In the genomic region with DNA sequence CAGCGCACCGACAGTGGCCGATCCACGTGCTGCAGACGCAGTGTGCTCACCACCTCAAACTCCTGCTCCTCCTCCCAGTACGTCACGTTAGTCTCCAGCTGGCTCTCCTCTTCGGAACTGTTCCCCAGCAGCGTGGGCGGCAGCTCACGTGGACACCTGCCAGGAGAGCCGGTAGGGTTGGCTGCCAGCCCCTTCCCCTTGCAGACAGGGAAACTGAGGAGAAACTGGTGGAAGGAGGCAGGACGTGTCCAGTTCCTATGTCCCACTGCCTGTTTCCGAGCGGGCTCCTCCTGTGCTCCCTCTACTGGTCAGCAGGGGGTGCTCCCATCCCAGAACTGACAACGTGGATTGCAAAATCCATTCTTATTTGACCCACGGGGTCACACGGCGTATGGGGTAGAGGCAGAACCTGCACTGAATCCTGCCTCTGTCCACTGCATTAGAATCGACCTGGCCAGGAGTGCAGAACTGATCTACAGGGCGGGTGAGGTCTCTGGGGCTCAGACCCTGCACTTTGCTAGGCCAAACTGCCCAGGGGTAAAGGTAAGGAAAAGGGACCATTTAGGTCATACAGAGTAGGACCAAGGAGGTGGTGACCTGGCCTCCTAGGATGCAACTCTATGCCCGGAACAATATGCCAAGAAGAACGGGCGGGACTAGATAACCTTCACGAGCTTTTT, we compare ENCODE assay signal across 1 cellular context.
TF ChIP-seq lines count a peak whose summit lies in the region.

No MANE protein-coding gene starts in this region.

TF ChIP-seq in HepG2, 621 proteins besides CTCF, POLR2A, EP300 and RAD21 (continued from another document and continues in another):
- TF ChIP-seq, protein P1, sequence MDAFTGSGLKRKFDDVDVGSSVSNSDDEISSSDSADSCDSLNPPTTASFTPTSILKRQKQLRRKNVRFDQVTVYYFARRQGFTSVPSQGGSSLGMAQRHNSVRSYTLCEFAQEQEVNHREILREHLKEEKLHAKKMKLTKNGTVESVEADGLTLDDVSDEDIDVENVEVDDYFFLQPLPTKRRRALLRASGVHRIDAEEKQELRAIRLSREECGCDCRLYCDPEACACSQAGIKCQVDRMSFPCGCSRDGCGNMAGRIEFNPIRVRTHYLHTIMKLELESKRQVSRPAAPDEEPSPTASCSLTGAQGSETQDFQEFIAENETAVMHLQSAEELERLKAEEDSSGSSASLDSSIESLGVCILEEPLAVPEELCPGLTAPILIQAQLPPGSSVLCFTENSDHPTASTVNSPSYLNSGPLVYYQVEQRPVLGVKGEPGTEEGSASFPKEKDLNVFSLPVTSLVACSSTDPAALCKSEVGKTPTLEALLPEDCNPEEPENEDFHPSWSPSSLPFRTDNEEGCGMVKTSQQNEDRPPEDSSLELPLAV (CRISPR knock-in tag; conservative IDR thresholded peaks at IDR 0.05; ENCODE audit: low read depth), result no peak
- TF ChIP-seq, protein P2, sequence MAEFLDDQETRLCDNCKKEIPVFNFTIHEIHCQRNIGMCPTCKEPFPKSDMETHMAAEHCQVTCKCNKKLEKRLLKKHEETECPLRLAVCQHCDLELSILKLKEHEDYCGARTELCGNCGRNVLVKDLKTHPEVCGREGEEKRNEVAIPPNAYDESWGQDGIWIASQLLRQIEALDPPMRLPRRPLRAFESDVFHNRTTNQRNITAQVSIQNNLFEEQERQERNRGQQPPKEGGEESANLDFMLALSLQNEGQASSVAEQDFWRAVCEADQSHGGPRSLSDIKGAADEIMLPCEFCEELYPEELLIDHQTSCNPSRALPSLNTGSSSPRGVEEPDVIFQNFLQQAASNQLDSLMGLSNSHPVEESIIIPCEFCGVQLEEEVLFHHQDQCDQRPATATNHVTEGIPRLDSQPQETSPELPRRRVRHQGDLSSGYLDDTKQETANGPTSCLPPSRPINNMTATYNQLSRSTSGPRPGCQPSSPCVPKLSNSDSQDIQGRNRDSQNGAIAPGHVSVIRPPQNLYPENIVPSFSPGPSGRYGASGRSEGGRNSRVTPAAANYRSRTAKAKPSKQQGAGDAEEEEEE (CRISPR knock-in tag; IDR thresholded peaks at IDR 0.05; ENCODE audit: borderline replicate concordance), result no peak
- TF ChIP-seq SMAD9 (CRISPR knock-in tag; IDR thresholded peaks at IDR 0.05) (no peak), ZNF335 (CRISPR knock-in tag; IDR thresholded peaks at IDR 0.05) (no peak), CBX5 (CRISPR knock-in tag; IDR thresholded peaks at IDR 0.05; ENCODE audit: borderline replicate concordance) (peak; percentile 82; the same call in 1 of the 2 replicates), PHF20 (CRISPR knock-in tag; IDR thresholded peaks at IDR 0.05) (no peak), NKX3-1 (CRISPR knock-in tag; IDR thresholded peaks at IDR 0.05) (no peak), ZNF264 (CRISPR knock-in tag; IDR thresholded peaks at IDR 0.05) (no peak), ZSCAN29 (CRISPR knock-in tag; conservative IDR thresholded peaks at IDR 0.05) (no peak; the same call in 1 of the 2 replicates), MBNL3 (CRISPR knock-in tag; conservative IDR thresholded peaks at IDR 0.05) (no peak), HOXA3 (CRISPR knock-in tag; IDR thresholded peaks at IDR 0.05) (peak; percentile 57; the same call in 1 of the 2 replicates), ZFP36 (IDR thresholded peaks at IDR 0.05; ENCODE audit: borderline replicate concordance, low read depth, low read length, partially characterized antibody) (no peak), ZNF207 (IDR thresholded peaks at IDR 0.05; ENCODE audit: borderline replicate concordance) (no peak)
- TF ChIP-seq, protein P3, sequence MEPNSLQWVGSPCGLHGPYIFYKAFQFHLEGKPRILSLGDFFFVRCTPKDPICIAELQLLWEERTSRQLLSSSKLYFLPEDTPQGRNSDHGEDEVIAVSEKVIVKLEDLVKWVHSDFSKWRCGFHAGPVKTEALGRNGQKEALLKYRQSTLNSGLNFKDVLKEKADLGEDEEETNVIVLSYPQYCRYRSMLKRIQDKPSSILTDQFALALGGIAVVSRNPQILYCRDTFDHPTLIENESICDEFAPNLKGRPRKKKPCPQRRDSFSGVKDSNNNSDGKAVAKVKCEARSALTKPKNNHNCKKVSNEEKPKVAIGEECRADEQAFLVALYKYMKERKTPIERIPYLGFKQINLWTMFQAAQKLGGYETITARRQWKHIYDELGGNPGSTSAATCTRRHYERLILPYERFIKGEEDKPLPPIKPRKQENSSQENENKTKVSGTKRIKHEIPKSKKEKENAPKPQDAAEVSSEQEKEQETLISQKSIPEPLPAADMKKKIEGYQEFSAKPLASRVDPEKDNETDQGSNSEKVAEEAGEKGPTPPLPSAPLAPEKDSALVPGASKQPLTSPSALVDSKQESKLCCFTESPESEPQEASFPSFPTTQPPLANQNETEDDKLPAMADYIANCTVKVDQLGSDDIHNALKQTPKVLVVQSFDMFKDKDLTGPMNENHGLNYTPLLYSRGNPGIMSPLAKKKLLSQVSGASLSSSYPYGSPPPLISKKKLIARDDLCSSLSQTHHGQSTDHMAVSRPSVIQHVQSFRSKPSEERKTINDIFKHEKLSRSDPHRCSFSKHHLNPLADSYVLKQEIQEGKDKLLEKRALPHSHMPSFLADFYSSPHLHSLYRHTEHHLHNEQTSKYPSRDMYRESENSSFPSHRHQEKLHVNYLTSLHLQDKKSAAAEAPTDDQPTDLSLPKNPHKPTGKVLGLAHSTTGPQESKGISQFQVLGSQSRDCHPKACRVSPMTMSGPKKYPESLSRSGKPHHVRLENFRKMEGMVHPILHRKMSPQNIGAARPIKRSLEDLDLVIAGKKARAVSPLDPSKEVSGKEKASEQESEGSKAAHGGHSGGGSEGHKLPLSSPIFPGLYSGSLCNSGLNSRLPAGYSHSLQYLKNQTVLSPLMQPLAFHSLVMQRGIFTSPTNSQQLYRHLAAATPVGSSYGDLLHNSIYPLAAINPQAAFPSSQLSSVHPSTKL (CRISPR knock-in tag; IDR thresholded peaks at IDR 0.05), result peak; percentile 58
- TF ChIP-seq, protein P4, sequence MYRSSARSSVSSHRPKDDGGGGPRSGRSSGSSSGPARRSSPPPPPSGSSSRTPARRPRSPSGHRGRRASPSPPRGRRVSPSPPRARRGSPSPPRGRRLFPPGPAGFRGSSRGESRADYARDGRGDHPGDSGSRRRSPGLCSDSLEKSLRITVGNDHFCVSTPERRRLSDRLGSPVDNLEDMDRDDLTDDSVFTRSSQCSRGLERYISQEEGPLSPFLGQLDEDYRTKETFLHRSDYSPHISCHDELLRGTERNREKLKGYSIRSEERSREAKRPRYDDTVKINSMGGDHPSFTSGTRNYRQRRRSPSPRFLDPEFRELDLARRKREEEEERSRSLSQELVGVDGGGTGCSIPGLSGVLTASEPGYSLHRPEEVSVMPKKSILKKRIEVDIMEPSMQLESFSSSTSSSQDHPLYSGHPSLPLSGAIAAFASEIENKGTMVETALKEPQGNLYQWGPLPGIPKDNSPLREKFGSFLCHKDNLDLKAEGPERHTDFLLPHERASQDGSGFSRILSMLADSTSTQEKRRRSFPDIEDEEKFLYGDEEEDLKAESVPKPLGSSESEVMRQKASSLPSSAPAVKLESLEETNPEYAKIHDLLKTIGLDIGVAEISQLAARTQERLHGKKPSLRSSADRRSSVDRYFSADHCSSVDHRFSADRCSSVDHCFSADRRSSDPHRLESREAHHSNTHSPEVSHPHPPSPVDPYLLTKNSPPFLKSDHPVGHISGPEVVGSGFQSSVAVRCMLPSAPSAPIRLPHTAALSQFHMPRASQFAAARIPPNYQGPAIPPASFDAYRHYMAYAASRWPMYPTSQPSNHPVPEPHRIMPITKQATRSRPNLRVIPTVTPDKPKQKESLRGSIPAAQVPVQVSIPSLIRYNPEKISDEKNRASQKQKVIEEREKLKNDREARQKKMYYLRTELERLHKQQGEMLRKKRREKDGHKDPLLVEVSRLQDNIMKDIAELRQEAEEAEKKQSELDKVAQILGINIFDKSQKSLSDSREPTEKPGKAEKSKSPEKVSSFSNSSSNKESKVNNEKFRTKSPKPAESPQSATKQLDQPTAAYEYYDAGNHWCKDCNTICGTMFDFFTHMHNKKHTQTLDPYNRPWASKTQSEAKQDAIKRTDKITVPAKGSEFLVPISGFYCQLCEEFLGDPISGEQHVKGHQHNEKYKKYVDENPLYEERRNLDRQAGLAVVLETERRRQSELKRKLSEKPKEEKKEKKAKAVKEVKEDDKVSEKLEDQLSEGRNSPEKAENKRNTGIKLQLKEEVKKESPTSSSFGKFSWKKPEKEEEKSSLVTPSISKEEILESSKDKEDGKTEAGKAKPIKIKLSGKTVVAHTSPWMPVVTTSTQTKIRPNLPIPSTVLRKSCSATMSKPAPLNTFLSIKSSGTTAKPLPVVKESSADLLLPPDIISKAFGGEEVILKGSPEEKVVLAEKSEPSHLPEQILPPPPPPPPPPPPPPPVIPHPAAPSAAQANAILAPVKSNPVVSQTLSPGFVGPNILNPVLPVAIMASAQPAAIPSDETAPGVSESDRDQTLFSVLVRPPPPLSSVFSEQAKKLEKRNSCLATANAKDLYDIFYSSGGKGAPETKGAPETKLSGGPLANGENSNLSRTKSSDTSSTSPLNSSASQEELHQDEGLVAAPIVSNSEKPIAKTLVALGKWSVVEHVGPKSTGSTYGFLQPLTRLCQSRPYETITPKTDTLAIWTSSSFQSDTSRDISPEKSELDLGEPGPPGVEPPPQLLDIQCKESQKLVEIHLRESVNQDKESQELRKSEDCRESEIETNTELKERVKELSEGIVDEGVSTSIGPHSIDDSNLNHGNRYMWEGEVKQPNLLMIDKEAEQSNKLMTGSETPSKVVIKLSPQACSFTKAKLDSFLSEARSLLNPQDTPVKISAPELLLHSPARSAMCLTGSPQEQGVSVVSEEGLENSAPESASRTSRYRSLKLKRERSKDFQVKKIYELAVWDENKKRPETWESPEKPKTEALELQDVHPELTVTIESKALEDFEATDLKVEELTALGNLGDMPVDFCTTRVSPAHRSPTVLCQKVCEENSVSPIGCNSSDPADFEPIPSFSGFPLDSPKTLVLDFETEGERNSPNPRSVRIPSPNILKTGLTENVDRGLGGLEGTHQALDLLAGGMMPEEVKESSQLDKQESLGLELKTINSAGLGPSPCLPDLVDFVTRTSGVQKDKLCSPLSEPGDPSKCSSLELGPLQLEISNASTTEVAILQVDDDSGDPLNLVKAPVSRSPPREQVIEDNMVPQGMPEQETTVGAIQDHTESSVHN (CRISPR knock-in tag; IDR thresholded peaks at IDR 0.05), result no peak
- TF ChIP-seq, protein P5, sequence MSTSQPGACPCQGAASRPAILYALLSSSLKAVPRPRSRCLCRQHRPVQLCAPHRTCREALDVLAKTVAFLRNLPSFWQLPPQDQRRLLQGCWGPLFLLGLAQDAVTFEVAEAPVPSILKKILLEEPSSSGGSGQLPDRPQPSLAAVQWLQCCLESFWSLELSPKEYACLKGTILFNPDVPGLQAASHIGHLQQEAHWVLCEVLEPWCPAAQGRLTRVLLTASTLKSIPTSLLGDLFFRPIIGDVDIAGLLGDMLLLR (CRISPR knock-in tag; IDR thresholded peaks at IDR 0.05), result no peak
- TF ChIP-seq, protein P6, sequence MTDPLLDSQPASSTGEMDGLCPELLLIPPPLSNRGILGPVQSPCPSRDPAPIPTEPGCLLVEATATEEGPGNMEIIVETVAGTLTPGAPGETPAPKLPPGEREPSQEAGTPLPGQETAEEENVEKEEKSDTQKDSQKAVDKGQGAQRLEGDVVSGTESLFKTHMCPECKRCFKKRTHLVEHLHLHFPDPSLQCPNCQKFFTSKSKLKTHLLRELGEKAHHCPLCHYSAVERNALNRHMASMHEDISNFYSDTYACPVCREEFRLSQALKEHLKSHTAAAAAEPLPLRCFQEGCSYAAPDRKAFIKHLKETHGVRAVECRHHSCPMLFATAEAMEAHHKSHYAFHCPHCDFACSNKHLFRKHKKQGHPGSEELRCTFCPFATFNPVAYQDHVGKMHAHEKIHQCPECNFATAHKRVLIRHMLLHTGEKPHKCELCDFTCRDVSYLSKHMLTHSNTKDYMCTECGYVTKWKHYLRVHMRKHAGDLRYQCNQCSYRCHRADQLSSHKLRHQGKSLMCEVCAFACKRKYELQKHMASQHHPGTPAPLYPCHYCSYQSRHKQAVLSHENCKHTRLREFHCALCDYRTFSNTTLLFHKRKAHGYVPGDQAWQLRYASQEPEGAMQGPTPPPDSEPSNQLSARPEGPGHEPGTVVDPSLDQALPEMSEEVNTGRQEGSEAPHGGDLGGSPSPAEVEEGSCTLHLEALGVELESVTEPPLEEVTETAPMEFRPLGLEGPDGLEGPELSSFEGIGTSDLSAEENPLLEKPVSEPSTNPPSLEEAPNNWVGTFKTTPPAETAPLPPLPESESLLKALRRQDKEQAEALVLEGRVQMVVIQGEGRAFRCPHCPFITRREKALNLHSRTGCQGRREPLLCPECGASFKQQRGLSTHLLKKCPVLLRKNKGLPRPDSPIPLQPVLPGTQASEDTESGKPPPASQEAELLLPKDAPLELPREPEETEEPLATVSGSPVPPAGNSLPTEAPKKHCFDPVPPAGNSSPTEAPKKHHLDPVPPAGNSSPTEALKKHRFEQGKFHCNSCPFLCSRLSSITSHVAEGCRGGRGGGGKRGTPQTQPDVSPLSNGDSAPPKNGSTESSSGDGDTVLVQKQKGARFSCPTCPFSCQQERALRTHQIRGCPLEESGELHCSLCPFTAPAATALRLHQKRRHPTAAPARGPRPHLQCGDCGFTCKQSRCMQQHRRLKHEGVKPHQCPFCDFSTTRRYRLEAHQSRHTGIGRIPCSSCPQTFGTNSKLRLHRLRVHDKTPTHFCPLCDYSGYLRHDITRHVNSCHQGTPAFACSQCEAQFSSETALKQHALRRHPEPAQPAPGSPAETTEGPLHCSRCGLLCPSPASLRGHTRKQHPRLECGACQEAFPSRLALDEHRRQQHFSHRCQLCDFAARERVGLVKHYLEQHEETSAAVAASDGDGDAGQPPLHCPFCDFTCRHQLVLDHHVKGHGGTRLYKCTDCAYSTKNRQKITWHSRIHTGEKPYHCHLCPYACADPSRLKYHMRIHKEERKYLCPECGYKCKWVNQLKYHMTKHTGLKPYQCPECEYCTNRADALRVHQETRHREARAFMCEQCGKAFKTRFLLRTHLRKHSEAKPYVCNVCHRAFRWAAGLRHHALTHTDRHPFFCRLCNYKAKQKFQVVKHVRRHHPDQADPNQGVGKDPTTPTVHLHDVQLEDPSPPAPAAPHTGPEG (CRISPR knock-in tag; IDR thresholded peaks at IDR 0.05), result no peak
- TF ChIP-seq, protein P7, sequence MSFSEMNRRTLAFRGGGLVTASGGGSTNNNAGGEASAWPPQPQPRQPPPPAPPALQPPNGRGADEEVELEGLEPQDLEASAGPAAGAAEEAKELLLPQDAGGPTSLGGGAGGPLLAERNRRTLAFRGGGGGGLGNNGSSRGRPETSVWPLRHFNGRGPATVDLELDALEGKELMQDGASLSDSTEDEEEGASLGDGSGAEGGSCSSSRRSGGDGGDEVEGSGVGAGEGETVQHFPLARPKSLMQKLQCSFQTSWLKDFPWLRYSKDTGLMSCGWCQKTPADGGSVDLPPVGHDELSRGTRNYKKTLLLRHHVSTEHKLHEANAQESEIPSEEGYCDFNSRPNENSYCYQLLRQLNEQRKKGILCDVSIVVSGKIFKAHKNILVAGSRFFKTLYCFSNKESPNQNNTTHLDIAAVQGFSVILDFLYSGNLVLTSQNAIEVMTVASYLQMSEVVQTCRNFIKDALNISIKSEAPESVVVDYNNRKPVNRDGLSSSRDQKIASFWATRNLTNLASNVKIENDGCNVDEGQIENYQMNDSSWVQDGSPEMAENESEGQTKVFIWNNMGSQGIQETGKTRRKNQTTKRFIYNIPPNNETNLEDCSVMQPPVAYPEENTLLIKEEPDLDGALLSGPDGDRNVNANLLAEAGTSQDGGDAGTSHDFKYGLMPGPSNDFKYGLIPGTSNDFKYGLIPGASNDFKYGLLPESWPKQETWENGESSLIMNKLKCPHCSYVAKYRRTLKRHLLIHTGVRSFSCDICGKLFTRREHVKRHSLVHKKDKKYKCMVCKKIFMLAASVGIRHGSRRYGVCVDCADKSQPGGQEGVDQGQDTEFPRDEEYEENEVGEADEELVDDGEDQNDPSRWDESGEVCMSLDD (CRISPR knock-in tag; IDR thresholded peaks at IDR 0.05; ENCODE audit: borderline replicate concordance), result no peak
